ENCODE assay signal across 8 cellular contexts in the genomic region with DNA sequence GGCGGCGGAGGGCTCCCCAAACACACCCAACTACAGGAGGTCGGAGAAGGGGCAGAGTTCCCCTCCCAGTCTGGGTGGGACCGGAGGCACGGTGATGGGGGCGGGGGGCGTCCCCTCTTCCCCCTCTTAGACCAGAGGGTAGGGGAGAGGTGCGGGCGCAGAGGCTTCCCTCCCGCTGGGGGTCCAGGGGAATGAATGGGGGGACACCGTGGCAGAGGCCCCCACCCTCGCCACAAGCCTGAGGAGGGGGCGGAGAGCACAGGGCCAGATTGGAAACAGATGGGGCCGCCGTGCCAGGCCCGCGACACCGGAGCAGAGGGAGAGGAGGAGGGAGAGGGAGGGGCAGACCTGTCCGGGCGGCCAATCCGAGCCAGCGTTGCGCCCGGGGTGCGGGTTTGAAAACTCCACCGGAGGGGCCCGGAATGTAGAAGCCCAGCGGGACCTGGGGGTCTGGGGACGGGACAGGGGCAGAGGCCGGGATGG. TPM values are rescaled to one million over a fixed set of nuclear protein-coding genes. Genes with fewer than 3 reads are reported as not detected.
DNase-seq lines count a peak whose midpoint lies in the region; ATAC-seq and TF ChIP-seq lines count a peak whose summit lies in the region.

No MANE protein-coding gene starts in this region.

- ATAC-seq in WTC11 (peak; percentile 66), Right ventricle myocardium superior (ENCODE audit: poor library complexity) (peak; percentile 66), HG02970 (IDR thresholded peaks at IDR 0.05; ENCODE audit: low FRiP score, unreplicated experiment) (no peak)

- peak overlapping the region; percentile 68 for H3K4me3 ChIP-seq in rectal smooth muscle tissue (ENCODE audit: low read length)

- H3K9me3 Mint-ChIP-seq in activated naive CD4-positive, alpha-beta T cell treated with anti-CD3 and anti-CD28 coated beads, Interleukin-2, amount 50 U/mL, for 24 hours, result no peaks in the 10 kb centered on the region
- no peaks in the 10 kb centered on the region for H3K9me3 Mint-ChIP-seq in WTC11

- TF ChIP-seq CTCF in WTC11 (IDR thresholded peaks at IDR 0.05), result no peak

- intact Hi-C loops in Right ventricle myocardium superior (cut with DNase I), result no loop called here

- no peak overlapping the region for H3K9ac ChIP-seq in rectal smooth muscle tissue (ENCODE audit: low read length)

- H3K27ac Mint-ChIP-seq in activated naive CD4-positive, alpha-beta T cell treated with anti-CD3 and anti-CD28 coated beads, Interleukin-2, amount 50 U/mL, for 24 hours, result no peak overlapping the region
- no peak overlapping the region for H3K27ac Mint-ChIP-seq in WTC11

- no peak for DNase-seq in activated naive CD4-positive, alpha-beta T cell treated with anti-CD3 and anti-CD28 coated beads, Interleukin-2, amount 50 U/mL, for 16 hours
- DNase-seq in WTC11 (ENCODE audit: low spot score) (peak; percentile 73), Right ventricle myocardium superior (no peak)
- no peak for DNase-seq in activated CD8-positive, alpha-beta memory T cell treated with anti-CD3 and anti-CD28 coated beads, Interleukin-2, amount 50 U/mL, for 4 hours
- no peak for DNase-seq in activated naive CD4-positive, alpha-beta T cell treated with Interleukin-2 at 50 U/mL for 16 hours

- H3K4me3 Mint-ChIP-seq in activated naive CD4-positive, alpha-beta T cell treated with anti-CD3 and anti-CD28 coated beads, Interleukin-2, amount 50 U/mL, for 24 hours, result peak overlapping the region; percentile 76
- peak overlapping the region; percentile 79 for H3K4me3 Mint-ChIP-seq in WTC11

- H3K36me3 Mint-ChIP-seq in activated naive CD4-positive, alpha-beta T cell treated with anti-CD3 and anti-CD28 coated beads, Interleukin-2, amount 50 U/mL, for 24 hours, result no peaks in the 10 kb centered on the region
- 0 out of 2 replicates have a peak, but pooled peaks cover 2% of the 10 kb centered on the region for H3K36me3 Mint-ChIP-seq in WTC11

- CTCF ChIA-PET in WTC11 (lab: Charles Lee), result interaction anchor here (0.5 to 2.1 kb wide), 7 partner anchors 34 to 442 kb away, joined by 3 to 9 read pairs (median 3); no protein-coding TSS in a partner anchor

- no peaks in the 10 kb centered on the region for H3K27me3 Mint-ChIP-seq in activated naive CD4-positive, alpha-beta T cell treated with anti-CD3 and anti-CD28 coated beads, Interleukin-2, amount 50 U/mL, for 24 hours
- H3K27me3 Mint-ChIP-seq in WTC11 (ENCODE audit: low read depth), result no peaks in the 10 kb centered on the region

- peaks cover 10% of the 10 kb centered on the region for H3K4me1 ChIP-seq in rectal smooth muscle tissue (ENCODE audit: control insufficient read depth, insufficient read depth, low read length)

- peaks cover 10% of the 10 kb centered on the region for H3K4me1 Mint-ChIP-seq in activated naive CD4-positive, alpha-beta T cell treated with anti-CD3 and anti-CD28 coated beads, Interleukin-2, amount 50 U/mL, for 24 hours
- H3K4me1 Mint-ChIP-seq in WTC11, result peaks cover 22% of the 10 kb centered on the region

- no peaks in the 10 kb centered on the region for H3K36me3 ChIP-seq in rectal smooth muscle tissue (ENCODE audit: control insufficient read depth, insufficient read depth, low read length)

- no peaks in the 10 kb centered on the region for H3K27me3 ChIP-seq in rectal smooth muscle tissue (ENCODE audit: control insufficient read depth, insufficient read depth, low read length)

- POLR2A ChIA-PET in WTC11 (lab: Charles Lee), result interaction anchor here (0.8 to 1.3 kb wide), 3 partner anchors 15 to 47 kb away, joined by 3 to 5 read pairs (median 3); a partner anchor contains a TSS

- H3K27ac ChIP-seq in rectal smooth muscle tissue (ENCODE audit: low read depth, low read length), result peak overlapping the region; percentile 33

TF ChIP-seq in WTC11, 78 proteins besides CTCF, POLR2A, EP300 and RAD21 (continues in another document):
- TF ChIP-seq NFATC4 (CRISPR knock-in tag; IDR thresholded peaks at IDR 0.05) (no peak), TP53 (CRISPR knock-in tag; IDR thresholded peaks at IDR 0.05) (0 out of 2 replicates have a peak, but pooled peaks have one; percentile 47), ZNF219 (CRISPR knock-in tag; IDR thresholded peaks at IDR 0.05; ENCODE audit: borderline replicate concordance) (no peak), SP1 (CRISPR knock-in tag; conservative IDR thresholded peaks at IDR 0.05) (0 out of 2 replicates have a peak, but pooled peaks have one; percentile 7), NFE2L1 (CRISPR knock-in tag; IDR thresholded peaks at IDR 0.05) (no peak), MXD4 (CRISPR knock-in tag; IDR thresholded peaks at IDR 0.05; ENCODE audit: borderline replicate concordance) (no peak), KAT7 (CRISPR knock-in tag; IDR thresholded peaks at IDR 0.05; ENCODE audit: borderline replicate concordance) (no peak), SMAD3 (CRISPR knock-in tag; IDR thresholded peaks at IDR 0.05; ENCODE audit: borderline replicate concordance) (no peak), ZNF121 (CRISPR knock-in tag; IDR thresholded peaks at IDR 0.05) (peak; percentile 68; the same call in 1 of the 2 replicates)
- TF ChIP-seq, protein P1, sequence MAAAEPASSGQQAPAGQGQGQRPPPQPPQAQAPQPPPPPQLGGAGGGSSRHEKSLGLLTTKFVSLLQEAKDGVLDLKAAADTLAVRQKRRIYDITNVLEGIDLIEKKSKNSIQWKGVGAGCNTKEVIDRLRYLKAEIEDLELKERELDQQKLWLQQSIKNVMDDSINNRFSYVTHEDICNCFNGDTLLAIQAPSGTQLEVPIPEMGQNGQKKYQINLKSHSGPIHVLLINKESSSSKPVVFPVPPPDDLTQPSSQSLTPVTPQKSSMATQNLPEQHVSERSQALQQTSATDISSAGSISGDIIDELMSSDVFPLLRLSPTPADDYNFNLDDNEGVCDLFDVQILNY (CRISPR knock-in tag; IDR thresholded peaks at IDR 0.05), result no peak
- TF ChIP-seq, protein P2, sequence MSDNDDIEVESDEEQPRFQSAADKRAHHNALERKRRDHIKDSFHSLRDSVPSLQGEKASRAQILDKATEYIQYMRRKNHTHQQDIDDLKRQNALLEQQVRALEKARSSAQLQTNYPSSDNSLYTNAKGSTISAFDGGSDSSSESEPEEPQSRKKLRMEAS (CRISPR knock-in tag; IDR thresholded peaks at IDR 0.05), result peak; percentile 30; the same call in 1 of the 2 replicates
- TF ChIP-seq, protein P3, sequence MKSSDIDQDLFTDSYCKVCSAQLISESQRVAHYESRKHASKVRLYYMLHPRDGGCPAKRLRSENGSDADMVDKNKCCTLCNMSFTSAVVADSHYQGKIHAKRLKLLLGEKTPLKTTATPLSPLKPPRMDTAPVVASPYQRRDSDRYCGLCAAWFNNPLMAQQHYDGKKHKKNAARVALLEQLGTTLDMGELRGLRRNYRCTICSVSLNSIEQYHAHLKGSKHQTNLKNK (CRISPR knock-in tag; IDR thresholded peaks at IDR 0.05), result no peak
- TF ChIP-seq, protein P4, sequence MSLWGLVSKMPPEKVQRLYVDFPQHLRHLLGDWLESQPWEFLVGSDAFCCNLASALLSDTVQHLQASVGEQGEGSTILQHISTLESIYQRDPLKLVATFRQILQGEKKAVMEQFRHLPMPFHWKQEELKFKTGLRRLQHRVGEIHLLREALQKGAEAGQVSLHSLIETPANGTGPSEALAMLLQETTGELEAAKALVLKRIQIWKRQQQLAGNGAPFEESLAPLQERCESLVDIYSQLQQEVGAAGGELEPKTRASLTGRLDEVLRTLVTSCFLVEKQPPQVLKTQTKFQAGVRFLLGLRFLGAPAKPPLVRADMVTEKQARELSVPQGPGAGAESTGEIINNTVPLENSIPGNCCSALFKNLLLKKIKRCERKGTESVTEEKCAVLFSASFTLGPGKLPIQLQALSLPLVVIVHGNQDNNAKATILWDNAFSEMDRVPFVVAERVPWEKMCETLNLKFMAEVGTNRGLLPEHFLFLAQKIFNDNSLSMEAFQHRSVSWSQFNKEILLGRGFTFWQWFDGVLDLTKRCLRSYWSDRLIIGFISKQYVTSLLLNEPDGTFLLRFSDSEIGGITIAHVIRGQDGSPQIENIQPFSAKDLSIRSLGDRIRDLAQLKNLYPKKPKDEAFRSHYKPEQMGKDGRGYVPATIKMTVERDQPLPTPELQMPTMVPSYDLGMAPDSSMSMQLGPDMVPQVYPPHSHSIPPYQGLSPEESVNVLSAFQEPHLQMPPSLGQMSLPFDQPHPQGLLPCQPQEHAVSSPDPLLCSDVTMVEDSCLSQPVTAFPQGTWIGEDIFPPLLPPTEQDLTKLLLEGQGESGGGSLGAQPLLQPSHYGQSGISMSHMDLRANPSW (CRISPR knock-in tag; conservative IDR thresholded peaks at IDR 0.05; ENCODE audit: low read depth), result no peak
- TF ChIP-seq, protein P5, sequence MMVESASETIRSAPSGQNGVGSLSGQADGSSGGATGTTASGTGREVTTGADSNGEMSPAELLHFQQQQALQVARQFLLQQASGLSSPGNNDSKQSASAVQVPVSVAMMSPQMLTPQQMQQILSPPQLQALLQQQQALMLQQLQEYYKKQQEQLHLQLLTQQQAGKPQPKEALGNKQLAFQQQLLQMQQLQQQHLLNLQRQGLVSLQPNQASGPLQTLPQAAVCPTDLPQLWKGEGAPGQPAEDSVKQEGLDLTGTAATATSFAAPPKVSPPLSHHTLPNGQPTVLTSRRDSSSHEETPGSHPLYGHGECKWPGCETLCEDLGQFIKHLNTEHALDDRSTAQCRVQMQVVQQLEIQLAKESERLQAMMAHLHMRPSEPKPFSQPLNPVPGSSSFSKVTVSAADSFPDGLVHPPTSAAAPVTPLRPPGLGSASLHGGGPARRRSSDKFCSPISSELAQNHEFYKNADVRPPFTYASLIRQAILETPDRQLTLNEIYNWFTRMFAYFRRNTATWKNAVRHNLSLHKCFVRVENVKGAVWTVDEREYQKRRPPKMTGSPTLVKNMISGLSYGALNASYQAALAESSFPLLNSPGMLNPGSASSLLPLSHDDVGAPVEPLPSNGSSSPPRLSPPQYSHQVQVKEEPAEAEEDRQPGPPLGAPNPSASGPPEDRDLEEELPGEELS (CRISPR knock-in tag; IDR thresholded peaks at IDR 0.05), result peak; percentile 19; the same call in 1 of the 2 replicates
- TF ChIP-seq, protein P6, sequence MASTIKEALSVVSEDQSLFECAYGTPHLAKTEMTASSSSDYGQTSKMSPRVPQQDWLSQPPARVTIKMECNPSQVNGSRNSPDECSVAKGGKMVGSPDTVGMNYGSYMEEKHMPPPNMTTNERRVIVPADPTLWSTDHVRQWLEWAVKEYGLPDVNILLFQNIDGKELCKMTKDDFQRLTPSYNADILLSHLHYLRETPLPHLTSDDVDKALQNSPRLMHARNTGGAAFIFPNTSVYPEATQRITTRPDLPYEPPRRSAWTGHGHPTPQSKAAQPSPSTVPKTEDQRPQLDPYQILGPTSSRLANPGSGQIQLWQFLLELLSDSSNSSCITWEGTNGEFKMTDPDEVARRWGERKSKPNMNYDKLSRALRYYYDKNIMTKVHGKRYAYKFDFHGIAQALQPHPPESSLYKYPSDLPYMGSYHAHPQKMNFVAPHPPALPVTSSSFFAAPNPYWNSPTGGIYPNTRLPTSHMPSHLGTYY (CRISPR knock-in tag; IDR thresholded peaks at IDR 0.05), result no peak

RNA-seq across cellular contexts. Expression of a gene that starts 47.0 kb away (rescaled TPM):
- total RNA-seq in WTC11 (2021) (201 to 253 TPM (median 244 TPM) in 3 replicates), Right ventricle myocardium superior (51.5 TPM)
